Comparison of ENCODE assay signal across 25 cellular contexts in genomic region chr6:45614488-45615285, GRCh38.
A peak's percentile ranks its signal among the peaks of the same experiment; 100 is the strongest.
DNase-seq lines count a peak whose midpoint lies in the region; ATAC-seq and TF ChIP-seq lines count a peak whose summit lies in the region.
"Had no signal": no experiment of that assay in that cellular context is flagged by ENCODE, and none has a peak within 500 bp of the region (broad histone marks: within the 10 kb centered on the region; RNA-seq: fewer than 3 reads in every experiment).

No MANE protein-coding gene starts in this region.

- H3K36me3 Mint-ChIP-seq in activated T-helper 17 cell treated with anti-CD3 and anti-CD28 coated beads, Interleukin-2, amount 50 U/mL, for 72 hours (ENCODE audit: low read depth), result no peaks in the 10 kb centered on the region
- H3K36me3 Mint-ChIP-seq in endothelial cell (ENCODE audit: low read depth, unreplicated experiment), result no peaks in the 10 kb centered on the region
- H3K36me3 Mint-ChIP-seq: activated naive CD4-positive, alpha-beta T cell treated with anti-CD3 and anti-CD28 coated beads, Interleukin-2, amount 10 ng/mL, durations not matched to agents 7 days and 5 days; CD8-positive, alpha-beta T cell had no signal

- no peak overlapping the region for H3K4me3 ChIP-seq in fibroblast of pulmonary artery (replicated peaks; ENCODE audit: low read depth, low read length)
- H3K4me3 ChIP-seq: psoas muscle, SJSA1, transverse colon had no signal

- peaks cover 3% of the 10 kb centered on the region for H3K4me1 Mint-ChIP-seq in activated T-helper 17 cell treated with anti-CD3 and anti-CD28 coated beads, Interleukin-2, amount 50 U/mL, for 72 hours
- H3K4me1 Mint-ChIP-seq in endothelial cell (ENCODE audit: unreplicated experiment), result peaks cover 1% of the 10 kb centered on the region

- TF ChIP-seq CTCF in fibroblast of pulmonary artery (IDR thresholded peaks at IDR 0.05; ENCODE audit: low read length, missing control alignments) (no peak), endothelial cell (IDR thresholded peaks at IDR 0.05; ENCODE audit: unreplicated experiment) (no peak)

- no peak overlapping the region for H3K27ac Mint-ChIP-seq in activated T-helper 17 cell treated with anti-CD3 and anti-CD28 coated beads, Interleukin-2, amount 50 U/mL, for 72 hours
- no peak overlapping the region for H3K27ac Mint-ChIP-seq in endothelial cell (ENCODE audit: unreplicated experiment)
- H3K27ac Mint-ChIP-seq: activated naive CD4-positive, alpha-beta T cell treated with anti-CD3 and anti-CD28 coated beads, Interleukin-2, amount 10 ng/mL, durations not matched to agents 7 days and 5 days; CD8-positive, alpha-beta T cell; T-helper 17 cell had no signal

- no peak overlapping the region for H3K4me3 Mint-ChIP-seq in activated T-helper 17 cell treated with anti-CD3 and anti-CD28 coated beads, Interleukin-2, amount 50 U/mL, for 72 hours
- no peak overlapping the region for H3K4me3 Mint-ChIP-seq in endothelial cell (ENCODE audit: unreplicated experiment)
- H3K4me3 Mint-ChIP-seq: activated naive CD4-positive, alpha-beta T cell treated with anti-CD3 and anti-CD28 coated beads, Interleukin-2, amount 10 ng/mL, durations not matched to agents 7 days and 5 days; CD8-positive, alpha-beta T cell; stimulated activated naive CD8-positive, alpha-beta T cell treated with anti-CD3 and anti-CD28 coated beads, Interleukin-15, amount 100 ng/mL, for 72 hours; T-helper 17 cell had no signal

- DNase-seq in ELR (ENCODE audit: low read depth), result peak; percentile 59
- peak; percentile 28 for DNase-seq in LoVo (ENCODE audit: low spot score)
- peak; percentile 13 for DNase-seq in fibroblast of pulmonary artery (ENCODE audit: low read depth)
- no peak for DNase-seq in endothelial cell (ENCODE audit: low spot score)
- DNase-seq in NCI-H1417 treated with DMSO at 0.1 percent for 48 hours (lab: John Stamatoyannopoulos, UW), result no peak
- DNase-seq in activated CD4-positive, CD25-positive, alpha-beta regulatory T cell treated with anti-CD3 and anti-CD28 coated beads, Interleukin-2, amount 50 U/mL, for 72 hours, result no peak
- DNase-seq in kidney glomerular epithelial cell (lab: John Stamatoyannopoulos, UW), result no peak
- DNase-seq: activated naive CD4-positive, alpha-beta T cell treated with anti-CD3 and anti-CD28 coated beads, Interleukin-2, amount 10 ng/mL, durations not matched to agents 7 days and 5 days; activated T-cell treated with anti-CD3 and anti-CD28 coated beads, Interleukin-2, amount 50 U/mL, for 1 hour; aorta; CD8-positive, alpha-beta T cell; cerebellar nuclear complex; DMS79 treated with DMSO at 0.1 percent for 48 hours; NCI-H146; NCI-H2171; psoas muscle; small intestine; stimulated activated CD4-positive, alpha-beta T cell treated with anti-CD3 and anti-CD28 coated beads, Interleukin-2, amount 100 ng/mL, for 48 hours; stimulated activated naive CD8-positive, alpha-beta T cell treated with anti-CD3 and anti-CD28 coated beads, Interleukin-15, amount 100 ng/mL, for 72 hours; T-helper 17 cell; WERI-Rb-1 had no signal

- no peaks in the 10 kb centered on the region for H3K27me3 Mint-ChIP-seq in activated T-helper 17 cell treated with anti-CD3 and anti-CD28 coated beads, Interleukin-2, amount 50 U/mL, for 72 hours
- H3K27me3 Mint-ChIP-seq in endothelial cell (ENCODE audit: unreplicated experiment), result no peaks in the 10 kb centered on the region
- H3K27me3 Mint-ChIP-seq: stimulated activated naive CD8-positive, alpha-beta T cell treated with anti-CD3 and anti-CD28 coated beads, Interleukin-15, amount 100 ng/mL, for 72 hours; T-helper 17 cell had no signal

- peaks cover 3% of the 10 kb centered on the region for H3K9me3 Mint-ChIP-seq in activated T-helper 17 cell treated with anti-CD3 and anti-CD28 coated beads, Interleukin-2, amount 50 U/mL, for 72 hours
- H3K9me3 Mint-ChIP-seq in endothelial cell (ENCODE audit: unreplicated experiment), result no peaks in the 10 kb centered on the region
- H3K9me3 Mint-ChIP-seq: activated naive CD4-positive, alpha-beta T cell treated with anti-CD3 and anti-CD28 coated beads, Interleukin-2, amount 10 ng/mL, durations not matched to agents 7 days and 5 days; CD8-positive, alpha-beta T cell had no signal

- peak; percentile 53 for ATAC-seq in activated T-helper 17 cell treated with anti-CD3 and anti-CD28 coated beads, Interleukin-2, amount 50 U/mL, for 72 hours (replicated peaks)
- ATAC-seq: CD8-positive, alpha-beta T cell; HCT116; stimulated activated naive CD8-positive, alpha-beta T cell treated with anti-CD3 and anti-CD28 coated beads, Interleukin-15, amount 100 ng/mL, for 72 hours; T-helper 17 cell had no signal

Comparison
In these comparisons a context has a peak if more than half of its experiments do, and no peak if none do; other contexts are left out.
1. DNase-seq: peak in ELR (single experiment), LoVo (single experiment) and fibroblast of pulmonary artery (single experiment); none in endothelial cell (single experiment), NCI-H1417 treated with DMSO at 0.1 percent for 48 hours (single experiment), activated CD4-positive, CD25-positive, alpha-beta regulatory T cell treated with anti-CD3 and anti-CD28 coated beads, Interleukin-2, amount 50 U/mL, for 72 hours (single experiment) and kidney glomerular epithelial cell (single experiment).